ENCODE assay signal across 9 cellular contexts in genomic region chr17:72510454-72511016, GRCh38.
A peak's percentile ranks its signal among the peaks of the same experiment; 100 is the strongest.
DNase-seq lines count a peak whose midpoint lies in the region; ATAC-seq and TF ChIP-seq lines count a peak whose summit lies in the region.
"Had no signal": no experiment of that assay in that cellular context is flagged by ENCODE, and none has a peak within 500 bp of the region (broad histone marks: within the 10 kb centered on the region; RNA-seq: fewer than 3 reads in every experiment).

No MANE protein-coding gene starts in this region.

- H3K9me3 ChIP-seq in BLaER1, result no peaks in the 10 kb centered on the region
- no peaks in the 10 kb centered on the region for H3K9me3 ChIP-seq in ascending aorta

- peak overlapping the region; percentile 82 for H3K4me2 ChIP-seq in BLaER1

- H3K4me3 ChIP-seq in BLaER1 (no peak overlapping the region), ascending aorta (no peak overlapping the region)

- no peaks in the 10 kb centered on the region for H3K36me3 ChIP-seq in BLaER1
- H3K36me3 ChIP-seq in ascending aorta, result no peaks in the 10 kb centered on the region

- no peak for TF ChIP-seq CTCF in ascending aorta (IDR thresholded peaks at IDR 0.05)

- no peak overlapping the region for H3K9ac ChIP-seq in BLaER1

- DNase-seq in caudate nucleus (lab: John Stamatoyannopoulos, UW), result no peak
- no peak for DNase-seq in GDM1 (lab: John Stamatoyannopoulos, UW)
- no peak for DNase-seq in ascending aorta (ENCODE audit: low spot score in 2 of 2)
- DNase-seq in activated naive CD4-positive, alpha-beta T cell treated with Interleukin-2 at 50 U/mL for 16 hours, result no peak
- DNase-seq in NCI-H2081 treated with DMSO at 0.1 percent for 48 hours (lab: John Stamatoyannopoulos, UW), result no peak
- DNase-seq: activated CD4-positive, CD25-positive, alpha-beta regulatory T cell treated with anti-CD3 and anti-CD28 coated beads, Interleukin-2, amount 50 U/mL, for 72 hours had no signal

- H3K27ac ChIP-seq in BLaER1 (no peak overlapping the region), caudate nucleus (ENCODE audit: low read depth, low read length) (peak overlapping the region; percentile 83), ascending aorta (no peak overlapping the region)

- peaks cover 64% of the 10 kb centered on the region for H3K4me1 ChIP-seq in BLaER1
- no peaks in the 10 kb centered on the region for H3K4me1 ChIP-seq in ascending aorta

- peaks cover 6% of the 10 kb centered on the region for H4K20me1 ChIP-seq in BLaER1

- intact Hi-C loops in ascending aorta (cut with DNase I), result no loop called here

- peaks cover 4% of the 10 kb centered on the region; the same call in 1 of the 2 replicates for H3K27me3 ChIP-seq in BLaER1
- no peaks in the 10 kb centered on the region for H3K27me3 ChIP-seq in ascending aorta

- ATAC-seq in GM21576 (IDR thresholded peaks at IDR 0.05; ENCODE audit: unreplicated experiment) (peak; percentile 63), HG03575 (IDR thresholded peaks at IDR 0.05; ENCODE audit: extremely low read depth, insufficient number of reproducible peaks, low FRiP score, unreplicated experiment) (peak; percentile 47)
